Comparison of ENCODE assay signal across 9 cellular contexts in the genomic region with DNA sequence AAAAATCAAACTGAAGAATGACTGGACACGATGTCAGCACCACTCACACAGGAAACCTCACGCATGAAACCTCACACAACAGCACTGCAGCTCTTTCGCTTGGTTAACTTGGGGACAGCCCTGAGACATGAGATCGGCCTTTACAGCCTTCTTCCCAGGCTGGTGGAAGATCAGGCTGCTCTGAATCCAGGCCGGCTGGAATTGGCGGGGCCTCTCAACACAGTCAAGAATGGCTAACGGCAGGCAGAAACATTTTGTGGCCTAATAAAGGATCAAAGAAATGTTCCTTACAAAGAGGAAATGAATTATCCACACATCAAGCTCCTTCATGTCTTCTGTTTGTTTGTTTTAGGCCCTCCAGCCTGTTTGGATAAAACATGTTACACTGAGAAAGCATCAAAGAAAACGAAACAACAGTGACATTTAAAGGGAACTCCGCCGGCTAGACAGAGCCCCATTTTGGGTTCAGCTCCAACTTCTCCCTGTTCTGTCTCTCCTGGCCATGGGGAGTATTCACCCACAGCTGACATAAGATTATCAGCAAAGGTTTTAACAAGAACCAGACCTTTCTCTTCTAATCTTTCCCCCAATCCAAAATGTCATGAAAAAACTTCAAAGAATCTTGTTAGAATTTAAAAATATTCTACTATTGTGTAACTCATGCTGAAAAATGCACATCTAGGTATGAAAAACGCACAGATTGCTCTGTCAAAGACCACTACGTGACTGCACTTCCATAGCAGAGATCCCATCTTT.
DNase-seq lines count a peak whose midpoint lies in the region; ATAC-seq, FAIRE-seq and TF ChIP-seq lines count a peak whose summit lies in the region.
"Had no signal": no experiment of that assay in that cellular context is flagged by ENCODE, and none has a peak within 500 bp of the region (broad histone marks: within the 10 kb centered on the region; RNA-seq: fewer than 3 reads in every experiment).

No MANE protein-coding gene starts in this region.

- H3K9me3 Mint-ChIP-seq in stimulated activated naive CD8-positive, alpha-beta T cell treated with anti-CD3 and anti-CD28 coated beads, Interleukin-15, amount 100 ng/mL, for 72 hours, result no peaks in the 10 kb centered on the region
- H3K9me3 Mint-ChIP-seq: naive thymus-derived CD8-positive, alpha-beta T cell had no signal

- peaks cover 24% of the 10 kb centered on the region for H3K4me1 Mint-ChIP-seq in stimulated activated naive CD8-positive, alpha-beta T cell treated with anti-CD3 and anti-CD28 coated beads, Interleukin-15, amount 100 ng/mL, for 72 hours

- H3K27ac ChIP-seq in ascending aorta (peak overlapping the region; percentile 54 to 58), left ventricle myocardium inferior (replicated peaks) (peak overlapping the region; percentile 73)

- H3K27me3 Mint-ChIP-seq in stimulated activated naive CD8-positive, alpha-beta T cell treated with anti-CD3 and anti-CD28 coated beads, Interleukin-15, amount 100 ng/mL, for 72 hours, result no peaks in the 10 kb centered on the region
- H3K27me3 Mint-ChIP-seq: naive thymus-derived CD8-positive, alpha-beta T cell had no signal

- no peak for FAIRE-seq in RCC 7860 (lab: Jason Lieb, UNC)

- peak; percentile 54 for DNase-seq in HCEC 1CT
- no peak for DNase-seq in ascending aorta (ENCODE audit: low spot score in 2 of 2)
- DNase-seq in left ventricle myocardium inferior, result no peak
- no peak for DNase-seq in stimulated activated naive CD8-positive, alpha-beta T cell treated with anti-CD3 and anti-CD28 coated beads, Interleukin-15, amount 100 ng/mL, for 72 hours
- DNase-seq in RCC 7860 (ENCODE audit: low spot score), result no peak
- DNase-seq in NCI-H526 (lab: John Stamatoyannopoulos, UW), result no peak
- no peak for DNase-seq in activated T-cell treated with anti-CD3 and anti-CD28 coated beads, Interleukin-2, amount 50 U/mL, for 48 hours
- DNase-seq: dermis blood vessel endothelial cell; naive thymus-derived CD8-positive, alpha-beta T cell had no signal

- H3K9me3 ChIP-seq in ascending aorta, result no peaks in the 10 kb centered on the region
- no peaks in the 10 kb centered on the region for H3K9me3 ChIP-seq in left ventricle myocardium inferior (replicated peaks)

- H3K27ac Mint-ChIP-seq in stimulated activated naive CD8-positive, alpha-beta T cell treated with anti-CD3 and anti-CD28 coated beads, Interleukin-15, amount 100 ng/mL, for 72 hours, result no peak overlapping the region

- intact Hi-C loops in ascending aorta (cut with DNase I) (no loop called here), left ventricle myocardium inferior (cut with micrococcal nuclease) (no loop called here)

- H3K27me3 ChIP-seq in ascending aorta, result no peaks in the 10 kb centered on the region
- H3K27me3 ChIP-seq in left ventricle myocardium inferior (ENCODE audit: low read depth), result no peaks in the 10 kb centered on the region

- no peaks in the 10 kb centered on the region for H3K36me3 ChIP-seq in ascending aorta
- peaks cover 8% of the 10 kb centered on the region for H3K36me3 ChIP-seq in left ventricle myocardium inferior

- peak overlapping the region; percentile 18 to 46 for H3K4me3 ChIP-seq in ascending aorta
- H3K4me3 ChIP-seq in left ventricle myocardium inferior, result peak overlapping the region; percentile 38

- peak; percentile 48 for ATAC-seq in stimulated activated naive CD8-positive, alpha-beta T cell treated with anti-CD3 and anti-CD28 coated beads, Interleukin-15, amount 100 ng/mL, for 72 hours

- no peak overlapping the region for H3K4me3 Mint-ChIP-seq in stimulated activated naive CD8-positive, alpha-beta T cell treated with anti-CD3 and anti-CD28 coated beads, Interleukin-15, amount 100 ng/mL, for 72 hours

- peaks cover 0 to 5% of the 10 kb centered on the region in 2 donors for H3K4me1 ChIP-seq in ascending aorta
- H3K4me1 ChIP-seq in left ventricle myocardium inferior, result peaks cover 45% of the 10 kb centered on the region

- TF ChIP-seq CTCF in ascending aorta (IDR thresholded peaks at IDR 0.05) (no peak), left ventricle myocardium inferior (IDR thresholded peaks at IDR 0.05; ENCODE audit: borderline replicate concordance) (no peak)
